In genomic region chr1:22184892-22185612, GRCh38 we compare ENCODE assay signal across 1 cellular context.
TF ChIP-seq lines count a peak whose summit lies in the region.

No MANE protein-coding gene starts in this region.

TF ChIP-seq in SK-N-SH, 30 proteins besides CTCF, POLR2A, EP300 and RAD21 (continued from another document):
- TF ChIP-seq, protein P1, sequence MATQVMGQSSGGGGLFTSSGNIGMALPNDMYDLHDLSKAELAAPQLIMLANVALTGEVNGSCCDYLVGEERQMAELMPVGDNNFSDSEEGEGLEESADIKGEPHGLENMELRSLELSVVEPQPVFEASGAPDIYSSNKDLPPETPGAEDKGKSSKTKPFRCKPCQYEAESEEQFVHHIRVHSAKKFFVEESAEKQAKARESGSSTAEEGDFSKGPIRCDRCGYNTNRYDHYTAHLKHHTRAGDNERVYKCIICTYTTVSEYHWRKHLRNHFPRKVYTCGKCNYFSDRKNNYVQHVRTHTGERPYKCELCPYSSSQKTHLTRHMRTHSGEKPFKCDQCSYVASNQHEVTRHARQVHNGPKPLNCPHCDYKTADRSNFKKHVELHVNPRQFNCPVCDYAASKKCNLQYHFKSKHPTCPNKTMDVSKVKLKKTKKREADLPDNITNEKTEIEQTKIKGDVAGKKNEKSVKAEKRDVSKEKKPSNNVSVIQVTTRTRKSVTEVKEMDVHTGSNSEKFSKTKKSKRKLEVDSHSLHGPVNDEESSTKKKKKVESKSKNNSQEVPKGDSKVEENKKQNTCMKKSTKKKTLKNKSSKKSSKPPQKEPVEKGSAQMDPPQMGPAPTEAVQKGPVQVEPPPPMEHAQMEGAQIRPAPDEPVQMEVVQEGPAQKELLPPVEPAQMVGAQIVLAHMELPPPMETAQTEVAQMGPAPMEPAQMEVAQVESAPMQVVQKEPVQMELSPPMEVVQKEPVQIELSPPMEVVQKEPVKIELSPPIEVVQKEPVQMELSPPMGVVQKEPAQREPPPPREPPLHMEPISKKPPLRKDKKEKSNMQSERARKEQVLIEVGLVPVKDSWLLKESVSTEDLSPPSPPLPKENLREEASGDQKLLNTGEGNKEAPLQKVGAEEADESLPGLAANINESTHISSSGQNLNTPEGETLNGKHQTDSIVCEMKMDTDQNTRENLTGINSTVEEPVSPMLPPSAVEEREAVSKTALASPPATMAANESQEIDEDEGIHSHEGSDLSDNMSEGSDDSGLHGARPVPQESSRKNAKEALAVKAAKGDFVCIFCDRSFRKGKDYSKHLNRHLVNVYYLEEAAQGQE (IDR thresholded peaks at IDR 0.05; ENCODE audit: low read depth, low read length): no peak
- TF ChIP-seq TCF12 (IDR thresholded peaks at IDR 0.05) (no peak), USF1 (IDR thresholded peaks at IDR 0.05; ENCODE audit: borderline replicate concordance, low read depth) (no peak), SMC3 (IDR thresholded peaks at IDR 0.05; ENCODE audit: low read depth, low read length) (no peak), RXRA (IDR thresholded peaks at IDR 0.05; ENCODE audit: borderline replicate concordance, low read depth) (no peak), FOXM1 (IDR thresholded peaks at IDR 0.05; ENCODE audit: low read depth) (no peak), SIN3A (IDR thresholded peaks at IDR 0.05; ENCODE audit: borderline replicate concordance, low read depth, low read length) (no peak), CHD2 (IDR thresholded peaks at IDR 0.05; ENCODE audit: low read length, partially characterized antibody) (no peak), NFIC (IDR thresholded peaks at IDR 0.05; ENCODE audit: borderline replicate concordance) (no peak), ELF1 (IDR thresholded peaks at IDR 0.05) (no peak), EZH2phosphoT487 (IDR thresholded peaks at IDR 0.05; ENCODE audit: borderline replicate concordance, low read depth) (no peak)
